ENCODE assay signal across 10 cellular contexts in the genomic region with DNA sequence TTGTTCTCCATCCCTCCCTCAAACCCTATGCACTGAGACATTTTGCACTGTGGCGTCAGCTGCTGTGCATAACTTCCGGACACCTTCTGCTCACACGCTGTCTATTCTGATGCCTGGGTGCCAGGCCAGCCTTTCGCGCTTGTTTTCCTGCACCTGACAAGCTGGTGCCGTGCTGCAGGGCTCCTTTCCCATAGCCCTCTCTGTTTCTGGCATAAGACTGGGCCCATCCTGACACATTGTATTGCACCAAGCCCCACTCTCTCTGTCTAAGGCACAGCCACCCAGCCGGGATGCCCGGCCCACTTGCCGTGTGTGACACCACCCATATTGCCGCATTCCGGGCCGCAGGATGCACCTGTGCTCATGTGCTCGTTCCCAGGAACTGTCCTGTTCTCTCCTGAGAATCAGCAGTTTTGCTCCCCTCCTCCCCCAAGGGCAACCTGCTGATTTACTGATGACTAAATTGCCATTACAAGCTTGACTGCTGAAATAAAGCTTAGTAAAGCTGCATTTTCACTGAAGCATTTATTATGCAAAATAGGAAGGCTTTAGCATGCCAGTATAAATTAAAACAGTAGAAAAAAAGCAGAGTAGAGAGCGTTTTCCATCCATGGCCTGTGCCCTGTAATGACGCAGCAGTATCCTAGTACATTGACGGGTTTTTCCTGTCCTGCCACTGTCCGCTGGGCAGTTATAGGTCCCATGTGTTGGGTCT.
DNase-seq lines count a peak whose midpoint lies in the region; ATAC-seq, FAIRE-seq and TF ChIP-seq lines count a peak whose summit lies in the region.
"Had no signal": no experiment of that assay in that cellular context is flagged by ENCODE, and none has a peak within 500 bp of the region (broad histone marks: within the 10 kb centered on the region; RNA-seq: fewer than 3 reads in every experiment).

No MANE protein-coding gene starts in this region.

- H3K9me3 Mint-ChIP-seq in glutamatergic neuron (ENCODE audit: unreplicated experiment), result peaks cover 6% of the 10 kb centered on the region

- no peaks in the 10 kb centered on the region for H3K9me3 ChIP-seq in PC-3 (ENCODE audit: low read length)

- H3K9me2 ChIP-seq in PC-3 (replicated peaks; ENCODE audit: low read length), result no peaks in the 10 kb centered on the region

- BruUV-seq in PC-3 (replicated peaks; lab: Mats Ljungman, UMichigan), result no TSS peak

- peak overlapping the region; percentile 64 for H3K4me3 Mint-ChIP-seq in glutamatergic neuron (ENCODE audit: unreplicated experiment)

- no peak overlapping the region for H2AFZ ChIP-seq in PC-3 (ENCODE audit: low read length)

- H3K4me3 ChIP-seq in PC-3 (ENCODE audit: low read length), result no peak overlapping the region

- no peaks in the 10 kb centered on the region for H3K36me3 ChIP-seq in PC-3 (ENCODE audit: low read depth, low read length)

- intact Hi-C loops in PC-3 (cut with micrococcal nuclease), result no loop called here

- FAIRE-seq in GM12892 (lab: Jason Lieb, UNC), result peak; percentile 84
- FAIRE-seq: endothelial cell of umbilical vein had no signal

- ATAC-seq in GM21381 (IDR thresholded peaks at IDR 0.05; ENCODE audit: unreplicated experiment) (peak; percentile 30), PC-3 (no peak)

- H3K27me3 Mint-ChIP-seq in glutamatergic neuron (ENCODE audit: unreplicated experiment), result peaks cover 10% of the 10 kb centered on the region

- H3K4me2 ChIP-seq in PC-3 (ENCODE audit: low read length), result no peak overlapping the region

- no peaks in the 10 kb centered on the region for H3K27me3 ChIP-seq in PC-3 (ENCODE audit: low read length)

- peak overlapping the region; percentile 97 for H3K27ac Mint-ChIP-seq in glutamatergic neuron (ENCODE audit: unreplicated experiment)

- H3K36me3 Mint-ChIP-seq in glutamatergic neuron (ENCODE audit: unreplicated experiment), result no peaks in the 10 kb centered on the region

- H3K79me2 ChIP-seq in PC-3 (ENCODE audit: low read length), result no peaks in the 10 kb centered on the region

- H3K4me1 Mint-ChIP-seq in glutamatergic neuron (ENCODE audit: low read depth, unreplicated experiment), result peaks cover 49% of the 10 kb centered on the region

- CTCF ChIA-PET in PC-3 (lab: Charles Lee), result no interaction called here

- POLR2A ChIA-PET in PC-3 (lab: Charles Lee; ENCODE audit: unreplicated experiment), result no interaction called here

- H3K27ac ChIP-seq in PC-3 (ENCODE audit: low read length), result no peak overlapping the region

- TF ChIP-seq CTCF in glutamatergic neuron (IDR thresholded peaks at IDR 0.05; ENCODE audit: partially characterized antibody, unreplicated experiment), result no peak
- no peak for TF ChIP-seq CTCF in PC-3 (conservative IDR thresholded peaks at IDR 0.05; ENCODE audit: low read depth, low read length)

- H3F3A ChIP-seq in PC-3 (ENCODE audit: low read length, unreplicated experiment), result no peaks in the 10 kb centered on the region

- no peaks in the 10 kb centered on the region for H3K4me1 ChIP-seq in PC-3 (ENCODE audit: insufficient read depth, low read length)

- H4K20me1 ChIP-seq in PC-3 (ENCODE audit: low read length), result no peaks in the 10 kb centered on the region

- no peak overlapping the region for H3K9ac ChIP-seq in PC-3 (ENCODE audit: low read length)

- DNase-seq in GM12892 (ENCODE audit: insufficient read length) (no peak), NCI-H526 (lab: John Stamatoyannopoulos, UW) (peak; percentile 90 to 92), glutamatergic neuron (no peak), NCI-H82 treated with DMSO at 0.1 percent for 48 hours (lab: John Stamatoyannopoulos, UW; ENCODE audit: unreplicated experiment) (no peak), NCI-H774 (lab: John Stamatoyannopoulos, UW) (no peak), PC-3 (no peak)
- no peak for DNase-seq in activated CD4-positive, alpha-beta T cell treated with anti-CD3 and anti-CD28 coated beads for 4 hours
- DNase-seq: NCI-H748 treated with DMSO at 0.1 percent for 48 hours had no signal

- TF ChIP-seq POLR2A in GM12892 (IDR thresholded peaks at IDR 0.05; ENCODE audit: low read depth, low read length), result no peak

Comparison
In these comparisons a context has a peak if more than half of its experiments do, and no peak if none do; other contexts are left out.
1. DNase-seq: peak in NCI-H526 (2 of 2); none in GM12892 (single experiment), glutamatergic neuron (single experiment), NCI-H82 treated with DMSO at 0.1 percent for 48 hours (single experiment), NCI-H774 (single experiment), PC-3 (single experiment) and activated CD4-positive, alpha-beta T cell treated with anti-CD3 and anti-CD28 coated beads for 4 hours (0 of 2).